11 cellular contexts compared by ENCODE assay signal in genomic region chr4:5826437-5827107, GRCh38.
"Had no signal": no experiment of that assay in that cellular context is flagged by ENCODE, and none has a peak within 500 bp of the region (broad histone marks: within the 10 kb centered on the region; RNA-seq: fewer than 3 reads in every experiment).

No MANE protein-coding gene starts in this region.

- H3K27me3 Mint-ChIP-seq: stimulated activated memory B cell treated with anti-CD40 and anti-IgM and Interleukin-4, amounts not matched to agents 10 μg/mL and 1 μg/mL and 100 μg/mL, for 72 hours had no signal

- ATAC-seq: effector memory CD8-positive, alpha-beta T cell; stimulated activated memory B cell treated with anti-CD40 and anti-IgM and Interleukin-4, amounts not matched to agents 10 μg/mL and 1 μg/mL and 100 μg/mL, for 72 hours had no signal

- H3K4me2 ChIP-seq: neural progenitor cell, SK-N-SH had no signal

- H3K27ac ChIP-seq: heart left ventricle, neural progenitor cell, pancreas, WERI-Rb-1 had no signal

- H3K9me3 Mint-ChIP-seq: activated T-helper 1 cell treated with anti-CD3 and anti-CD28 coated beads, Interleukin-12 subunit alpha, Interleukin-12 subunit beta, Interleukin-2, Interleukin-4 antibody, amounts not matched to agents 30 ng/mL and 10 ng/mL and 1 ng/mL, durations not matched to agents 14 hours and 24 hours and 36 hours; effector memory CD8-positive, alpha-beta T cell; neural progenitor cell; stimulated activated memory B cell treated with anti-CD40 and anti-IgM and Interleukin-4, amounts not matched to agents 10 μg/mL and 1 μg/mL and 100 μg/mL, for 72 hours had no signal

- H3K27ac Mint-ChIP-seq: activated T-helper 1 cell treated with anti-CD3 and anti-CD28 coated beads, Interleukin-12 subunit alpha, Interleukin-12 subunit beta, Interleukin-2, Interleukin-4 antibody, amounts not matched to agents 30 ng/mL and 10 ng/mL and 1 ng/mL, durations not matched to agents 14 hours and 24 hours and 36 hours; effector memory CD8-positive, alpha-beta T cell; immature natural killer cell; stimulated activated memory B cell treated with anti-CD40 and anti-IgM and Interleukin-4, amounts not matched to agents 10 μg/mL and 1 μg/mL and 100 μg/mL, for 72 hours had no signal

- H3K4me1 ChIP-seq: neural progenitor cell, pancreas had no signal

- H3K36me3 ChIP-seq: pancreas had no signal

- H3K9me3 ChIP-seq: heart left ventricle, pancreas, SK-N-SH had no signal

- H3K27me3 ChIP-seq: heart left ventricle, neural progenitor cell, pancreas had no signal

- H3K4me3 ChIP-seq: heart left ventricle, neural progenitor cell, pancreas had no signal

- H3K4me3 Mint-ChIP-seq: activated T-helper 1 cell treated with anti-CD3 and anti-CD28 coated beads, Interleukin-12 subunit alpha, Interleukin-12 subunit beta, Interleukin-2, Interleukin-4 antibody, amounts not matched to agents 30 ng/mL and 10 ng/mL and 1 ng/mL, durations not matched to agents 14 hours and 24 hours and 36 hours; effector memory CD8-positive, alpha-beta T cell; neural progenitor cell; stimulated activated memory B cell treated with anti-CD40 and anti-IgM and Interleukin-4, amounts not matched to agents 10 μg/mL and 1 μg/mL and 100 μg/mL, for 72 hours had no signal

- H3K36me3 Mint-ChIP-seq: immature natural killer cell; stimulated activated memory B cell treated with anti-CD40 and anti-IgM and Interleukin-4, amounts not matched to agents 10 μg/mL and 1 μg/mL and 100 μg/mL, for 72 hours had no signal

- DNase-seq: activated CD4-positive, alpha-beta T cell treated with anti-CD3 and anti-CD28 coated beads for 4 hours; activated naive CD4-positive, alpha-beta T cell treated with Interleukin-2 at 50 U/mL for 16 hours; effector memory CD8-positive, alpha-beta T cell; immature natural killer cell; pancreas; SK-N-SH; WERI-Rb-1 had no signal

- H2AFZ ChIP-seq: neural progenitor cell had no signal

- H3K4me1 Mint-ChIP-seq: neural progenitor cell; stimulated activated memory B cell treated with anti-CD40 and anti-IgM and Interleukin-4, amounts not matched to agents 10 μg/mL and 1 μg/mL and 100 μg/mL, for 72 hours had no signal
